Comparison of ENCODE assay signal across 5 cellular contexts in the genomic region with DNA sequence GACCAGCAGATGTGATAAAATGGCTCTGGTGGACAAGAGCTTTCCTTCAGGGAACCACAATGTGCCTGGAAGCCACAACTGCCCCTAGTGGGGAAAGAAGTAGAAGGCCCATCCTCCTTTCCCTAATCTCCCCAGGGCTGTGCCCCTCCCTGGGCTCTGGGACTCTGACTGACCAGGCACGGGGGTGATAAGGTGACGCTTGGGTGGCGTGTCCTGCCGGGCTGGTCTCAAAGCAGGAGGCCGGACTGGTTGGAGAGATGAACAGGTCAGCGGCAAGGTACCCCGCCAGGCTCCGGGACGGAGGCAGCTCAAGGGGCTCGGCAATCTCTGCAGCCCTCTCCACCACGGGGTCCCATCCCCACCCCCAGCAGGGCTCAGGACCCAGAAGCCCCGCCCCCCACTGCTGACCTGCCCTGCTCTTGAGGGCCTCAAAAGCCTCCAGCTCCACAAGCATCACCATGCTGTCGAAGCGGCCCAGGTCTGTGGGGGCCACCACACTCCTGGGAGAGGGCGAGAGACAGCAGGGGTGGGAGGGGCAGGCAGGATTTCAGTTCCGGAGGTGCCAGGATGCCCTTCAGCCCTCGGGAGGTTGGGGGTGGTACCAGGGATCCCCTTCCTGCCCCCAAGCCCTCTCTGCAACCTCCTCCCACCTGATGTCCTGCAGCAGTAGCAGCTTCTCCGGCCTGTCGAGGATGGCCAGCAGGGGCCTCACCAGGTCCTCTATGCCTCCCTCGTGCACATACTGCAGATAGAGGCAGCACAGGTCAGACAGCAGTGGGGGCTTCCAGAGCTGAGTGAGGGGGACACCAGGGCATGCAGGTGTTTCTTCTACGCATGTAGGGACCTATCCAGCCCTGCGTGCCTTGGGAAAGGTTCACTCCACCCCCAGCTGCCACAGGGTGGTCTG. TPM values are rescaled to one million over a fixed set of nuclear protein-coding genes. Genes with fewer than 3 reads are reported as not detected.
A peak's percentile ranks its signal among the peaks of the same experiment; 100 is the strongest.
DNase-seq lines count a peak whose midpoint lies in the region; ATAC-seq and TF ChIP-seq lines count a peak whose summit lies in the region.
"Had no signal": no experiment of that assay in that cellular context is flagged by ENCODE, and none has a peak within 500 bp of the region (broad histone marks: within the 10 kb centered on the region; RNA-seq: fewer than 3 reads in every experiment).

No MANE protein-coding gene starts in this region.

- ATAC-seq in heart left ventricle = no peak
- ATAC-seq in left ventricle myocardium superior = no peak
- ATAC-seq in upper lobe of right lung = no peak
- ATAC-seq in HG02642 (IDR thresholded peaks at IDR 0.05; ENCODE audit: poor library complexity, unreplicated experiment) = no peak

- TF ChIP-seq POLR2A in heart left ventricle (IDR thresholded peaks at IDR 0.05) = no peak

- 52 to 63% (median 56%) methylated on average over 12 to 22 of the region's 22 CpGs for WGBS in heart left ventricle, 4 donors

- H3K4me3 ChIP-seq in heart left ventricle (no peak overlapping the region), upper lobe of right lung (no peak overlapping the region)
- H3K4me3 ChIP-seq: BLaER1 had no signal

- H3K4me1 ChIP-seq in heart left ventricle (peaks cover 0 to 54% (median 29%) of the 10 kb centered on the region in 12 donors), upper lobe of right lung (peaks cover 20% of the 10 kb centered on the region)

- intact Hi-C loops in heart left ventricle (cut with DNase I) = loop anchor here in 3 of 10 donors (1.0 to 5.0 kb wide), 4 partner anchors 13 to 449 kb away; a partner anchor contains a TSS
- intact Hi-C loops in left ventricle myocardium superior (cut with micrococcal nuclease) = no loop called here
- intact Hi-C loops in upper lobe of right lung (cut with DNase I) = no loop called here

- DNase-seq in heart left ventricle (peak in 1 of 5 donors; percentile 51), left ventricle myocardium superior (no peak), upper lobe of right lung (no peak)

- H3K27me3 ChIP-seq in heart left ventricle = peaks cover 0 to 4% (median 0%) of the 10 kb centered on the region in 9 donors
- peaks cover under 1% of the 10 kb centered on the region for H3K27me3 ChIP-seq in upper lobe of right lung
- H3K27me3 ChIP-seq: BLaER1 had no signal

- H3K9me3 ChIP-seq in heart left ventricle (no peaks in the 10 kb centered on the region), upper lobe of right lung (no peaks in the 10 kb centered on the region)
- H3K9me3 ChIP-seq: BLaER1 had no signal

- TF ChIP-seq CTCF in heart left ventricle (IDR thresholded peaks at IDR 0.05) = peak in 5 of 12 donors; percentile 13 to 32 (median 27)
- TF ChIP-seq CTCF in upper lobe of right lung (IDR thresholded peaks at IDR 0.05) = peak; percentile 22

- H3K36me3 ChIP-seq in heart left ventricle (peaks cover 0 to 8% (median 6%) of the 10 kb centered on the region in 9 donors), upper lobe of right lung (peaks cover 6% of the 10 kb centered on the region)

- H3K27ac ChIP-seq in heart left ventricle (peak overlapping the region in 11 of 12 donors; percentile 26 to 74 (median 61)), upper lobe of right lung (no peak overlapping the region)
- H3K27ac ChIP-seq: BLaER1 had no signal

RNA-seq across cellular contexts. Expression of a gene that starts 12.2 kb away (rescaled TPM):
- total RNA-seq in heart left ventricle = 10 to 100 TPM; 33.7 to 93.0 (median 40.6) TPM
- polyA plus RNA-seq in heart left ventricle = 10 to 100 TPM; 45.5 to 61.9 TPM
- total RNA-seq in left ventricle myocardium superior = 44.9 TPM
- total RNA-seq in upper lobe of right lung = 50.0 TPM

RNA-seq across cellular contexts. Expression of a gene that starts 19.2 kb away (rescaled TPM):
- under 1 TPM in 8 of 9 donors, not detected in 1; 0.09 to 0.97 (median 0.35) TPM for total RNA-seq in heart left ventricle
- under 1 TPM; 0.15 to 0.27 TPM for polyA plus RNA-seq in heart left ventricle
- total RNA-seq in left ventricle myocardium superior = 0.17 TPM
- total RNA-seq in upper lobe of right lung = 1.6 TPM

RNA-seq across cellular contexts. Expression of a gene that starts 19.3 kb away (rescaled TPM):
- 10 to 100 TPM; 12.1 to 37.4 (median 17.8) TPM for total RNA-seq in heart left ventricle
- polyA plus RNA-seq in heart left ventricle = 10 to 100 TPM; 11.7 to 23.5 TPM
- 11.0 TPM for total RNA-seq in left ventricle myocardium superior
- total RNA-seq in upper lobe of right lung = 49.2 TPM

RNA-seq across cellular contexts. Expression of a gene that starts 24.4 kb away (rescaled TPM):
- total RNA-seq in heart left ventricle = 1 to 10 TPM; 4.7 to 7.6 (median 5.8) TPM
- polyA plus RNA-seq in heart left ventricle = 1 to 10 TPM; 4.8 to 9.5 TPM
- 8.0 TPM for total RNA-seq in left ventricle myocardium superior
- total RNA-seq in upper lobe of right lung = 6.5 TPM

RNA-seq across cellular contexts. Expression of a gene that starts 24.5 kb away (rescaled TPM):
- total RNA-seq in heart left ventricle (100 to 1,000 TPM in 1 of 9 donors, 10 to 100 TPM in 8; 44.8 to 108 (median 55.9) TPM), left ventricle myocardium superior (55.9 TPM), upper lobe of right lung (60.5 TPM)
- 100 to 1,000 TPM in 1 of 2 donors, 10 to 100 TPM in 1; 82.2 to 113 TPM for polyA plus RNA-seq in heart left ventricle
